In the genomic region with DNA sequence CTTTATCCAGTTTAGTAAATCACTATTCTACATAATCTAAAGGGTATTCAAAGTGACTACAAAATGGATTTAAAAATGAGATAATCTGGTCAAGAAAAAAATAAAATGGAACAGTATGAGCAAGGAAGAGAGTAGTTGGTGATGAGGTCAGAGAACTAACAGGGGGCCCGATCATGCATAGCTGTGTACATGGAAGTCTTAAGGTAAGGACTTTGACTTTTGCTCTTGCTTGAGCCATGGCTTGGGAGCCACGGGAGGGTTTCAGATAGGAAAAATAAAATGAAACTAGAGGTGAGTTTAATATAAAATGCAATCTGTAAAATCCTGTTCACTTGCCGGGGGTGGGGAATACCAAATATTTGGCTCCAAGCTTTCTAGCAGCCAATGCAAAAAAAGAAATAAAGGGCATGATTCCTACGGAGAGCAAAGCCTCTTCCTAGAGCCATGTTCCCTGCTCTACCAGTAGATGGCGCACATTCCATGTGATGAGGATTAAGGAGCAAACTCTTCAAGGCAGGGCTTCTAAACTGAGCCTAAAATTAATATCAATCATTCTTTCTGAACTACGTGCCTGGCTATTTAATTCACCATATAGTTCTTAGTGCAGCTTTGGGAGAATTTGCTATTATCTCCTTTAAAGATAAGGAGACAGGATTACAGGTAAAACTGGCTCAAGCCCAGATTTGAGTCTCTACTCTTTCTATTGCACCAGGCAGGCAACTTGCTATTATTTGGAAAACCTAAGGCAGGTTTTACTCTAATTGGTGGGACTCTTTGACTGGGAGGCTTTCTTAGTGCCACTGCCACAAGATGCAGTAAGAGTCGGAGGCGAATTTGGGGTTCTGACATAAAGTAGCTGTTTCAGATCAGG, we compare ENCODE assay signal across 8 cellular contexts. TPM values are rescaled to one million over a fixed set of nuclear protein-coding genes. Genes with fewer than 3 reads are reported as not detected.
DNase-seq lines count a peak whose midpoint lies in the region; TF ChIP-seq lines count a peak whose summit lies in the region.

No MANE protein-coding gene starts in this region.

- no peak overlapping the region for H3K27ac ChIP-seq in CD8-positive, alpha-beta memory T cell (ENCODE audit: low read depth, low read length)
- H3K27ac ChIP-seq in Karpas-422 (ENCODE audit: low read length) (no peak overlapping the region), spleen (no peak overlapping the region)

- TF ChIP-seq POLR2A in spleen (IDR thresholded peaks at IDR 0.05), result no peak

- H2AFZ ChIP-seq in Karpas-422 (ENCODE audit: low read length), result no peak overlapping the region

- no peaks in the 10 kb centered on the region for H3K27me3 ChIP-seq in CD8-positive, alpha-beta memory T cell (ENCODE audit: insufficient read depth, low read length, poor library complexity, severe bottlenecking)
- H3K27me3 ChIP-seq in Karpas-422 (ENCODE audit: low read length) (no peaks in the 10 kb centered on the region), spleen (replicated peaks in 1 of 7) (peaks cover 0 to 9% (median 0%) of the 10 kb centered on the region in 7 donors)

- no peak overlapping the region for H3K4me2 ChIP-seq in Karpas-422 (ENCODE audit: low read depth, low read length, poor library complexity, severe bottlenecking)

- H3K36me3 Mint-ChIP-seq in CD8-positive, alpha-beta memory T cell, result no peaks in the 10 kb centered on the region

- H3K4me1 Mint-ChIP-seq in CD8-positive, alpha-beta memory T cell, result peaks cover under 1 to 2% (median 1%) of the 10 kb centered on the region in 3 donors

- peak; percentile 10 to 88 (median 78) for TF ChIP-seq CTCF in spleen (IDR thresholded peaks at IDR 0.05 in 8 of 11, conservative IDR thresholded peaks at IDR 0.05 in 3 of 11)

- no peak overlapping the region for H3K9ac ChIP-seq in Karpas-422 (ENCODE audit: low read length)

- H3K27ac Mint-ChIP-seq in CD8-positive, alpha-beta memory T cell, result no peak overlapping the region

- no peaks in the 10 kb centered on the region for H4K20me1 ChIP-seq in Karpas-422 (ENCODE audit: insufficient read depth, low read depth, low read length)

- peaks cover 0 to 4% of the 10 kb centered on the region in 2 donors for H3K27me3 Mint-ChIP-seq in CD8-positive, alpha-beta memory T cell

- no peaks in the 10 kb centered on the region for H3K9me3 Mint-ChIP-seq in CD8-positive, alpha-beta memory T cell

- H3K4me3 Mint-ChIP-seq in CD8-positive, alpha-beta memory T cell, result no peak overlapping the region

- CTCF ChIA-PET in CD8-positive, alpha-beta memory T cell (lab: Charles Lee), result interaction anchor here (0.7 to 1.3 kb wide), 3 partner anchors 11 to 666 kb away, joined by 3 to 5 read pairs (median 4); no protein-coding TSS in a partner anchor

- H3K79me2 ChIP-seq in Karpas-422 (ENCODE audit: low read length), result no peaks in the 10 kb centered on the region

- no peaks in the 10 kb centered on the region for H3K4me1 ChIP-seq in CD8-positive, alpha-beta memory T cell (ENCODE audit: insufficient read depth, low read length)
- no peaks in the 10 kb centered on the region for H3K4me1 ChIP-seq in Karpas-422 (ENCODE audit: low read length)
- H3K4me1 ChIP-seq in spleen, result no peaks in the 10 kb centered on the region

- peak; percentile 7 to 56 (median 48) for DNase-seq in CD8-positive, alpha-beta memory T cell
- DNase-seq in GM19238 (ENCODE audit: insufficient read length, low spot score), result peak; percentile 20
- DNase-seq in Karpas-422, result peak; percentile 84
- DNase-seq in RPMI8226, result peak; percentile 64
- DNase-seq in activated naive CD8-positive, alpha-beta T cell treated with anti-CD3 and anti-CD28 coated beads, Interleukin-2, amount 50 U/mL, for 16 hours (ENCODE audit: low read depth, low spot score), result peak; percentile 17
- DNase-seq in hepatic stellate cell (ENCODE audit: low spot score), result peak; percentile 56
- no peak for DNase-seq in spleen
- DNase-seq in SHP77 treated with DMSO at 0.1 percent for 48 hours (lab: John Stamatoyannopoulos, UW), result no peak

- intact Hi-C loops in spleen (cut with DNase I; ENCODE audit: low total_unique reads), result loop anchor here (10.0 kb wide), 2 partner anchors 169 to 669 kb away; no protein-coding TSS in a partner anchor

- H3K4me3 ChIP-seq in CD8-positive, alpha-beta memory T cell (ENCODE audit: low read length), result no peak overlapping the region
- H3K4me3 ChIP-seq in Karpas-422 (ENCODE audit: low read length) (no peak overlapping the region), spleen (no peak overlapping the region)

- WGBS in spleen, 5 donors, result 30 to 44% (median 31%) methylated on average over 8 of the region's 8 CpGs

- no peaks in the 10 kb centered on the region for H3K9me3 ChIP-seq in CD8-positive, alpha-beta memory T cell (ENCODE audit: low read length)
- H3K9me3 ChIP-seq in Karpas-422 (ENCODE audit: low read length), result no peaks in the 10 kb centered on the region
- no peaks in the 10 kb centered on the region for H3K9me3 ChIP-seq in spleen

- no peaks in the 10 kb centered on the region for H3K9me2 ChIP-seq in Karpas-422 (replicated peaks; ENCODE audit: insufficient read depth, low read length)

- no peaks in the 10 kb centered on the region for H3K36me3 ChIP-seq in CD8-positive, alpha-beta memory T cell (ENCODE audit: insufficient read depth, low read length)
- H3K36me3 ChIP-seq in Karpas-422 (ENCODE audit: insufficient read depth, low read length) (no peaks in the 10 kb centered on the region), spleen (no peaks in the 10 kb centered on the region)

- POLR2A ChIA-PET in CD8-positive, alpha-beta memory T cell (lab: Charles Lee), result no interaction called here

RNA-seq across cellular contexts. Expression of gene CLCN5, which starts 6.8 kb away (rescaled TPM):
- total RNA-seq in CD8-positive, alpha-beta memory T cell, result 1 to 10 TPM; 3.0 to 4.0 TPM
- 0.63 TPM for polyA plus RNA-seq in CD8-positive, alpha-beta memory T cell
- total RNA-seq in Karpas-422 (2014; rRNA removed; shearing (Covaris generic); ENCODE audit: low replicate concordance), result 5.5 and 8.1 TPM in 2 replicates
- total RNA-seq in spleen, result 1 to 10 TPM; 5.6 to 8.9 (median 7.5) TPM
- polyA plus RNA-seq in spleen, result 1 to 10 TPM in 2 of 3 donors, under 1 TPM in 1; 0.71 to 1.5 (median 1.5) TPM

RNA-seq across cellular contexts. Expression of gene USP27X, which starts 36.3 kb away (rescaled TPM):
- total RNA-seq in CD8-positive, alpha-beta memory T cell, result 1 to 10 TPM; 1.7 TPM
- polyA plus RNA-seq in CD8-positive, alpha-beta memory T cell, result 0.69 TPM
- total RNA-seq in Karpas-422 (2014; rRNA removed; shearing (Covaris generic); ENCODE audit: low replicate concordance), result not detected in 2 replicates
- 1 to 10 TPM; 1.5 to 3.7 (median 2.8) TPM for total RNA-seq in spleen
- polyA plus RNA-seq in spleen, result 1 to 10 TPM; 1.3 to 1.7 (median 1.7) TPM

Comparison
In these comparisons a context has a peak if more than half of its experiments do, and no peak if none do; other contexts are left out.
1. DNase-seq: peak in CD8-positive, alpha-beta memory T cell (5 of 5), GM19238 (single experiment), Karpas-422 (single experiment), RPMI8226 (single experiment), activated naive CD8-positive, alpha-beta T cell treated with anti-CD3 and anti-CD28 coated beads, Interleukin-2, amount 50 U/mL, for 16 hours (single experiment) and hepatic stellate cell (single experiment); none in spleen (single experiment) and SHP77 treated with DMSO at 0.1 percent for 48 hours (single experiment).